Comparison of ENCODE assay signal across 8 cellular contexts in the genomic region with DNA sequence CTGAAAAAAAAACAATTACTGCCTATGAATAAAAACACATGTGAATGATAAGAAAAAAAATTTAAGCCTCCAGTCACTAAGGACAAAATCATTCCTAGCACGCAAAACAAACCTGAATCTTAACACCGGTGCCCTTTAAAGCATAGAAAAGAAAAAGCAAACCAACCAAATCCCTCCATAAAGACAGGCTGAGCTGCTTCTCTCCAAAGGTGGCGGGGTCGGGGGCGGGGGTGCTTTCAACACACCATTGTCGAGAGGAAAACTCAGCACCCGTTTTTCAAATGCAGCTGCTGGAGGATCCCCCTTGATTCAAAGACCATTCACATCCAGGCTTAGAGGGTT. TPM values are rescaled to one million over a fixed set of nuclear protein-coding genes. Genes with fewer than 3 reads are reported as not detected.
DNase-seq lines count a peak whose midpoint lies in the region; ATAC-seq and TF ChIP-seq lines count a peak whose summit lies in the region.

No MANE protein-coding gene starts in this region.

- H3K27ac ChIP-seq in BLaER1 treated with 17β-estradiol and CSF1 and Interleukin-3, amounts not matched to agents 10 nM and 100 nM = no peak overlapping the region
- no peak overlapping the region for H3K27ac ChIP-seq in MM.1S (ENCODE audit: low read length)

- ATAC-seq in natural killer cell treated with Interleukin-12 subunit alpha and Interleukin-12 subunit beta and Interleukin-15 and Interleukin-18, amount 100 ng/mL, for 72 hours = no peak
- no peak for ATAC-seq in GM21367 (IDR thresholded peaks at IDR 0.05; ENCODE audit: unreplicated experiment)

- H3K9me3 Mint-ChIP-seq in natural killer cell treated with Interleukin-12 subunit alpha and Interleukin-12 subunit beta and Interleukin-15 and Interleukin-18, amount 100 ng/mL, for 72 hours = no peaks in the 10 kb centered on the region

- no peaks in the 10 kb centered on the region for H3K79me2 ChIP-seq in MM.1S (ENCODE audit: low read length)

- H2AFZ ChIP-seq in MM.1S (ENCODE audit: low read length) = no peak overlapping the region

- DNase-seq in MM.1S (no peak), choroid plexus epithelial cell (ENCODE audit: low read depth) (no peak), superior temporal gyrus (ENCODE audit: extremely low spot score) (no peak), DMS53 (lab: John Stamatoyannopoulos, UW) (no peak), GM13976 (ENCODE audit: low spot score) (no peak)
- DNase-seq in natural killer cell treated with Interleukin-12 subunit alpha and Interleukin-12 subunit beta and Interleukin-15 and Interleukin-18, amount 100 ng/mL, for 72 hours (ENCODE audit: low spot score) = no peak

- H3K4me3 ChIP-seq in BLaER1 treated with 17β-estradiol and CSF1 and Interleukin-3, amounts not matched to agents 10 nM and 100 nM = peak overlapping the region; percentile 55 to 75 (median 68); a peak in 15 of 20 replicates
- H3K4me3 ChIP-seq in MM.1S (ENCODE audit: low read length) = no peak overlapping the region
- H3K4me3 ChIP-seq in choroid plexus epithelial cell (ENCODE audit: low read depth, low read length) = peak overlapping the region; percentile 57

- H3K4me3 Mint-ChIP-seq in natural killer cell treated with Interleukin-12 subunit alpha and Interleukin-12 subunit beta and Interleukin-15 and Interleukin-18, amount 100 ng/mL, for 72 hours = peak overlapping the region; percentile 87

- H3K4me2 ChIP-seq in BLaER1 treated with 17β-estradiol and CSF1 and Interleukin-3, amounts not matched to agents 10 nM and 100 nM = peak overlapping the region; percentile 84 to 98 (median 94); a peak in 21 of 22 replicates
- H3K4me2 ChIP-seq in MM.1S (ENCODE audit: low read depth, low read length) = peak overlapping the region; percentile 78; the same call in 1 of the 2 replicates

- peaks cover 9 to 18% (median 15%) of the 10 kb centered on the region in 10 experiments; a peak in 16 of 20 replicates for H3K4me1 ChIP-seq in BLaER1 treated with 17β-estradiol and CSF1 and Interleukin-3, amounts not matched to agents 10 nM and 100 nM
- no peaks in the 10 kb centered on the region for H3K4me1 ChIP-seq in MM.1S (ENCODE audit: low read length)

- peaks cover 0 to 6% (median 0%) of the 10 kb centered on the region in 11 experiments; a peak in 4 of 22 replicates for H3K36me3 ChIP-seq in BLaER1 treated with 17β-estradiol and CSF1 and Interleukin-3, amounts not matched to agents 10 nM and 100 nM
- H3K36me3 ChIP-seq in MM.1S (replicated peaks; ENCODE audit: insufficient read depth, low read length) = no peaks in the 10 kb centered on the region

- H3K4me1 Mint-ChIP-seq in natural killer cell treated with Interleukin-12 subunit alpha and Interleukin-12 subunit beta and Interleukin-15 and Interleukin-18, amount 100 ng/mL, for 72 hours (ENCODE audit: low read depth in 2 of 2) = peaks cover 21 to 28% of the 10 kb centered on the region in 2 donors

- peaks cover 53 to 71% (median 64%) of the 10 kb centered on the region in 11 experiments for H3K27me3 ChIP-seq in BLaER1 treated with 17β-estradiol and CSF1 and Interleukin-3, amounts not matched to agents 10 nM and 100 nM
- H3K27me3 ChIP-seq in MM.1S (replicated peaks; ENCODE audit: insufficient read depth, low read length) = no peaks in the 10 kb centered on the region

- in situ Hi-C loops in GM13976 (cut with MboI; ENCODE audit: low sequenced_read_pairs, unreplicated experiment) = no loop called here

- H3K9me3 ChIP-seq in BLaER1 treated with 17β-estradiol and CSF1 and Interleukin-3, amounts not matched to agents 10 nM and 100 nM (replicated peaks in 1 of 11) = peaks cover 33 to 40% (median 38%) of the 10 kb centered on the region in 11 experiments
- no peaks in the 10 kb centered on the region for H3K9me3 ChIP-seq in MM.1S (replicated peaks; ENCODE audit: insufficient read depth, low read length)

- H3K9me2 ChIP-seq in MM.1S (replicated peaks; ENCODE audit: insufficient read depth, low read length) = no peaks in the 10 kb centered on the region

- H3K9ac ChIP-seq in BLaER1 treated with 17β-estradiol and CSF1 and Interleukin-3, amounts not matched to agents 10 nM and 100 nM = peak overlapping the region in 1 of 11 experiments; percentile 79; a peak in 2 of 22 replicates
- H3K9ac ChIP-seq in MM.1S (ENCODE audit: low read length) = no peak overlapping the region

- TF ChIP-seq CTCF in MM.1S (IDR thresholded peaks at IDR 0.05; ENCODE audit: low read length) = no peak
- TF ChIP-seq CTCF in choroid plexus epithelial cell (conservative IDR thresholded peaks at IDR 0.05; ENCODE audit: low read depth, low read length) = no peak
- no peak for TF ChIP-seq CTCF in GM13976 (IDR thresholded peaks at IDR 0.05; ENCODE audit: borderline replicate concordance, control extremely low read depth, extremely low read depth, insufficient read depth, missing control alignments)

- H3F3A ChIP-seq in MM.1S (ENCODE audit: insufficient read depth, low read length) = no peaks in the 10 kb centered on the region

- peaks cover 0 to 15% (median 6%) of the 10 kb centered on the region in 11 experiments; a peak in 12 of 22 replicates for H4K20me1 ChIP-seq in BLaER1 treated with 17β-estradiol and CSF1 and Interleukin-3, amounts not matched to agents 10 nM and 100 nM
- H4K20me1 ChIP-seq in MM.1S (ENCODE audit: insufficient read depth, low read length) = no peaks in the 10 kb centered on the region

- peaks cover 14% of the 10 kb centered on the region for H3K36me3 Mint-ChIP-seq in natural killer cell treated with Interleukin-12 subunit alpha and Interleukin-12 subunit beta and Interleukin-15 and Interleukin-18, amount 100 ng/mL, for 72 hours

- H3K27ac Mint-ChIP-seq in natural killer cell treated with Interleukin-12 subunit alpha and Interleukin-12 subunit beta and Interleukin-15 and Interleukin-18, amount 100 ng/mL, for 72 hours = peak overlapping the region in 1 of 2 donors; percentile 69

- no peaks in the 10 kb centered on the region for H3K27me3 Mint-ChIP-seq in natural killer cell treated with Interleukin-12 subunit alpha and Interleukin-12 subunit beta and Interleukin-15 and Interleukin-18, amount 100 ng/mL, for 72 hours

RNA-seq across cellular contexts. Expression of gene ST8SIA6, which starts 1.4 kb away (rescaled TPM):
- 1 to 10 TPM in 1 of 2 donors, under 1 TPM in 1; 0.19 to 1.5 TPM for total RNA-seq in natural killer cell treated with Interleukin-12 subunit alpha and Interleukin-12 subunit beta and Interleukin-15 and Interleukin-18, amount 100 ng/mL, for 72 hours
